Comparison of ENCODE assay signal across 34 cellular contexts in the genomic region with DNA sequence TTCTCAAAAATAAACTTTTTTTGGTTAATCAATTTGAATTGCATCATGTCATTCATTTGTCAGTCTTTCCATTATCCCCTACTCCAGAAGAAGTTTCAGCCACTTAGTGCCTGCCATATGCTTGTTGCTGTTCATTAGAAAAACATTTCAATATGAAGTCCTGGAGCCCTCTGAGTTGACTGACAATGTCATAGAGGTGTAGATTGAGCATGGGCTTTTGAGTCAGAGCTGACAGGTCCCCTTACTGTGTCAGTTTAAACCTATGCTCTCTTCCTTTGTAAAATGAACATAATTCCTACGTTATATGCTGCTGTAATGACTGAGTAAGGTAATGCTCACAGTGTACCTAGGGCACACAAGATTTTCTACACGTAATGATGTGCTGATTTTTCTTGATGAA.
DNase-seq lines count a peak whose midpoint lies in the region; ATAC-seq, FAIRE-seq and TF ChIP-seq lines count a peak whose summit lies in the region.
"Had no signal": no experiment of that assay in that cellular context is flagged by ENCODE, and none has a peak within 500 bp of the region (broad histone marks: within the 10 kb centered on the region; RNA-seq: fewer than 3 reads in every experiment).

No MANE protein-coding gene starts in this region.

- H2BK15ac ChIP-seq in H1 (ENCODE audit: low read length): no peak overlapping the region

- DNase-seq in HTR-8/SVneo (ENCODE audit: insufficient read length, low spot score): no peak
- DNase-seq in H1 (ENCODE audit: low read depth in 1 of 2, low spot score in 2 of 2): no peak
- DNase-seq in KBM-7: no peak
- no peak for DNase-seq in dedifferentiated amniotic fluid mesenchymal stem cell (ENCODE audit: extremely low spot score)
- no peak for DNase-seq in foreskin keratinocyte
- DNase-seq: 8988T; ACHN; AML-193; BE2C; C1 segment of cervical spinal cord; Caco-2; Calu3; CD4-positive, alpha-beta memory T cell; CD4-positive, alpha-beta T cell; CD4-positive, CD25-positive, alpha-beta regulatory T cell; CD8-positive, alpha-beta memory T cell; CD8-positive, alpha-beta T cell; COR-L47; DMS 273 treated with DMSO at 0.1 percent for 48 hours; DMS153; DMS53; DMS79; DMS79 treated with DMSO at 0.1 percent for 48 hours; DND-41; EL had no signal

- H3K4me3 ChIP-seq in H1 (ENCODE audit: extremely low read depth in 1 of 4, insufficient read depth in 2 of 4, low read depth in 3 of 4, low read length in 4 of 4) (no peak overlapping the region), neural cell (ENCODE audit: low read length) (no peak overlapping the region)
- H3K4me3 ChIP-seq: A549; BLaER1; BLaER1 treated with 17β-estradiol and CSF1 and Interleukin-3, amounts not matched to agents 10 nM and 100 nM had no signal

- WGBS in H1 (ENCODE audit: extremely low coverage in 1 of 2, insufficient coverage in 1 of 2, insufficient read length in 1 of 2, insufficient replicate concordance in 2 of 2, low coverage in 1 of 2, low lambda C conversion rate in 2 of 2, missing lambda C conversion rate in 1 of 2), 2 experiments: 47% methylated on average over 2 of the region's 2 CpGs; no CpG with 5 or more reads in 1 of the 2 experiments

- ATAC-seq in HG02981 (IDR thresholded peaks at IDR 0.05; ENCODE audit: unreplicated experiment) (no peak), foreskin keratinocyte (no peak)
- ATAC-seq: A549; CD8-positive, alpha-beta T cell had no signal

- H4K91ac ChIP-seq in H1 (replicated peaks; ENCODE audit: insufficient read length, low read length): no peak overlapping the region

- H2BK120ac ChIP-seq in H1 (replicated peaks; ENCODE audit: low read depth, low read length): no peak overlapping the region

- H2BK20ac ChIP-seq in H1 (ENCODE audit: low read length): no peak overlapping the region

- peak; percentile 13 for FAIRE-seq in HTR-8/SVneo (lab: Jason Lieb, UNC)
- peak; percentile 19 for FAIRE-seq in H1 (lab: Jason Lieb, UNC)
- FAIRE-seq: A204.1, A549, D721Med had no signal

- no peak overlapping the region for H3K14ac ChIP-seq in H1 (ENCODE audit: insufficient read length)

- no peak overlapping the region for H2BK5ac ChIP-seq in H1 (ENCODE audit: low read depth, low read length)

- H3F3A ChIP-seq in neural cell (ENCODE audit: insufficient read depth, low read length, poor library complexity, severe bottlenecking): no peaks in the 10 kb centered on the region

- CTCF ChIA-PET in H1 (lab: Charles Lee; ENCODE audit: partially characterized antibody): no interaction called here

- H3K9me2 ChIP-seq in neural cell (ENCODE audit: insufficient read depth, low read length): no peaks in the 10 kb centered on the region

- no peak overlapping the region for H3K4me2 ChIP-seq in H1 (ENCODE audit: insufficient read depth in 1 of 2, low read depth in 2 of 2, low read length in 2 of 2)
- H3K4me2 ChIP-seq in neural cell (ENCODE audit: low read length): no peak overlapping the region
- H3K4me2 ChIP-seq: A549; BLaER1; BLaER1 treated with 17β-estradiol and CSF1 and Interleukin-3, amounts not matched to agents 10 nM and 100 nM had no signal

- no peaks in the 10 kb centered on the region for H3K79me2 ChIP-seq in H1 (ENCODE audit: control insufficient read depth in 1 of 2, insufficient read depth in 2 of 2, low read length in 2 of 2)
- peaks cover 24% of the 10 kb centered on the region for H3K79me2 ChIP-seq in neural cell (replicated peaks; ENCODE audit: insufficient read depth, low read length)

- TF ChIP-seq CTCF in VCaP (conservative IDR thresholded peaks at IDR 0.05) (no peak), H1 (IDR thresholded peaks at IDR 0.05; ENCODE audit: control extremely low read depth in 1 of 3, insufficient read depth in 1 of 3, low read depth in 1 of 3, low read length in 3 of 3) (no peak), neural cell (IDR thresholded peaks at IDR 0.05; ENCODE audit: poor library complexity, severe bottlenecking) (no peak), foreskin keratinocyte (conservative IDR thresholded peaks at IDR 0.05) (no peak)

- H3K56ac ChIP-seq in H1 (replicated peaks; ENCODE audit: insufficient read length, low read depth, low read length): no peak overlapping the region

- H3K36me3 ChIP-seq in H1 (ENCODE audit: control insufficient read depth in 2 of 4, insufficient read depth in 4 of 4, low read length in 3 of 4) (no peaks in the 10 kb centered on the region), neural cell (ENCODE audit: insufficient read depth, low read length) (no peaks in the 10 kb centered on the region)
- H3K36me3 ChIP-seq: BE2C; BLaER1; BLaER1 treated with 17β-estradiol and CSF1 and Interleukin-3, amounts not matched to agents 10 nM and 100 nM had no signal

- H3K9ac ChIP-seq in H1 (replicated peaks in 1 of 4; ENCODE audit: extremely low read depth in 1 of 4, low read depth in 3 of 4, low read length in 3 of 4): no peak overlapping the region
- peak overlapping the region; percentile 35 for H3K9ac ChIP-seq in neural cell (ENCODE audit: low read length)
- H3K9ac ChIP-seq: BLaER1; BLaER1 treated with 17β-estradiol and CSF1 and Interleukin-3, amounts not matched to agents 10 nM and 100 nM had no signal

- H4K20me1 ChIP-seq in H1 (replicated peaks in 1 of 2; ENCODE audit: control insufficient read depth in 1 of 2, insufficient read depth in 2 of 2, low read length in 2 of 2): no peaks in the 10 kb centered on the region
- no peaks in the 10 kb centered on the region for H4K20me1 ChIP-seq in neural cell (ENCODE audit: insufficient read depth)
- H4K20me1 ChIP-seq: BLaER1; BLaER1 treated with 17β-estradiol and CSF1 and Interleukin-3, amounts not matched to agents 10 nM and 100 nM had no signal

- H3K4me1 ChIP-seq in H1 (replicated peaks in 1 of 4; ENCODE audit: control insufficient read depth in 3 of 4, insufficient read depth in 4 of 4, low read length in 3 of 4) (peaks cover 0 to 4% (median 0%) of the 10 kb centered on the region in 4 experiments; a peak in 1 of 7 replicates), foreskin keratinocyte (no peaks in the 10 kb centered on the region)
- H3K4me1 ChIP-seq: A549, BE2C, Caco-2 had no signal

- no peak for TF ChIP-seq POLR2A in H1 (IDR thresholded peaks at IDR 0.05; ENCODE audit: control extremely low read depth in 1 of 2, low read depth in 2 of 2, low read length in 2 of 2)

- H3K23ac ChIP-seq in H1 (ENCODE audit: insufficient read length): no peak overlapping the region

- no peak overlapping the region for H4K5ac ChIP-seq in H1 (ENCODE audit: insufficient read length, low read depth, low read length)

- no peak overlapping the region for H3K4ac ChIP-seq in H1 (replicated peaks; ENCODE audit: insufficient read length, low read depth, low read length)

- H3K9me3 ChIP-seq in H1 (ENCODE audit: insufficient read depth in 2 of 2, low read depth in 1 of 2, low read length in 1 of 2): no peaks in the 10 kb centered on the region
- H3K9me3 ChIP-seq in neural cell (ENCODE audit: low read length): no peaks in the 10 kb centered on the region
- H3K9me3 ChIP-seq: A549; BE2C; BLaER1; BLaER1 treated with 17β-estradiol and CSF1 and Interleukin-3, amounts not matched to agents 10 nM and 100 nM; Caco-2 had no signal

- no peaks in the 10 kb centered on the region for H3K79me1 ChIP-seq in H1 (ENCODE audit: low read depth, low read length)

- in situ Hi-C loops in KBM-7 (cut with MboI; ENCODE audit: low pct_unique_long_range_greater_than_20kb, low sequenced_read_pairs): no loop called here

- peak overlapping the region; percentile 96 for H3K27ac ChIP-seq in VCaP
- no peak overlapping the region for H3K27ac ChIP-seq in H1 (ENCODE audit: low read depth, low read length)
- H3K27ac ChIP-seq in neural cell (ENCODE audit: low read length): peak overlapping the region; percentile 83
- H3K27ac ChIP-seq in foreskin keratinocyte: no peak overlapping the region
- H3K27ac ChIP-seq: 22Rv1; A549; BLaER1; BLaER1 treated with 17β-estradiol and CSF1 and Interleukin-3, amounts not matched to agents 10 nM and 100 nM had no signal

- no peak overlapping the region for H2AK5ac ChIP-seq in H1 (ENCODE audit: low read depth, low read length)

- no peaks in the 10 kb centered on the region for H3K23me2 ChIP-seq in H1 (ENCODE audit: low read depth, low read length)

- H3K27me3 ChIP-seq in H1 (replicated peaks in 1 of 4; ENCODE audit: control insufficient read depth in 3 of 4, extremely low read depth in 1 of 4, insufficient read depth in 3 of 4, low read length in 3 of 4) (no peaks in the 10 kb centered on the region), neural cell (ENCODE audit: insufficient read depth, low read depth, low read length) (no peaks in the 10 kb centered on the region), foreskin keratinocyte (no peaks in the 10 kb centered on the region)
- H3K27me3 ChIP-seq: BE2C; BLaER1; BLaER1 treated with 17β-estradiol and CSF1 and Interleukin-3, amounts not matched to agents 10 nM and 100 nM had no signal

- TF ChIP-seq EP300 in H1 (IDR thresholded peaks at IDR 0.05; ENCODE audit: borderline replicate concordance in 1 of 2, low read depth in 2 of 2, low read length in 2 of 2): no peak
- TF ChIP-seq EP300 in neural cell (conservative IDR thresholded peaks at IDR 0.05; ENCODE audit: poor library complexity, severe bottlenecking): peak; percentile 98

- no peak overlapping the region for H3K18ac ChIP-seq in H1 (ENCODE audit: extremely low read depth, low read length)

- no peak overlapping the region for H2AFZ ChIP-seq in H1 (ENCODE audit: low read length)
- H2AFZ ChIP-seq in neural cell (ENCODE audit: low read depth, low read length): no peak overlapping the region

- no peak overlapping the region for H2BK12ac ChIP-seq in H1 (ENCODE audit: low read depth, low read length)

- H4K8ac ChIP-seq in H1 (ENCODE audit: extremely low read depth, insufficient read depth, low read length): no peak overlapping the region

- POLR2A ChIA-PET in H1 (lab: Charles Lee; ENCODE audit: partially characterized antibody): no interaction called here

- no peak for TF ChIP-seq RAD21 in H1 (IDR thresholded peaks at IDR 0.05 in 1 of 2, conservative IDR thresholded peaks at IDR 0.05 in 1 of 2; ENCODE audit: low read depth in 2 of 2, low read length in 2 of 2)
- TF ChIP-seq RAD21 in neural cell (conservative IDR thresholded peaks at IDR 0.05): no peak

TF ChIP-seq in H1, 55 proteins besides CTCF, POLR2A, EP300 and RAD21 (continues in another document):
- no peak for TF ChIP-seq JUND (IDR thresholded peaks at IDR 0.05; ENCODE audit: low read length)
- no peak for TF ChIP-seq SP1 (IDR thresholded peaks at IDR 0.05; ENCODE audit: low read depth, low read length)
- no peak for TF ChIP-seq RFX5 (IDR thresholded peaks at IDR 0.05; ENCODE audit: borderline replicate concordance, low read depth, low read length)
- no peak for TF ChIP-seq HDAC6 (IDR thresholded peaks at IDR 0.05; ENCODE audit: low read depth, low read length)
- no peak for TF ChIP-seq TAF1 (IDR thresholded peaks at IDR 0.05; ENCODE audit: low read depth, low read length)

TF ChIP-seq in neural cell, 6 proteins besides CTCF, POLR2A, EP300 and RAD21 (continues in another document):
- TF ChIP-seq SMC3 (conservative IDR thresholded peaks at IDR 0.05; ENCODE audit: poor library complexity) (no peak), TAF1 (IDR thresholded peaks at IDR 0.05; ENCODE audit: low read depth) (no peak), MXI1 (conservative IDR thresholded peaks at IDR 0.05; ENCODE audit: poor library complexity, severe bottlenecking) (no peak), EZH2 (IDR thresholded peaks at IDR 0.05; ENCODE audit: borderline replicate concordance, insufficient read depth, low read length, poor library complexity, severe bottlenecking) (no peak), POLR2AphosphoS5 (IDR thresholded peaks at IDR 0.05) (peak; percentile 42)

Comparison
In these comparisons a context has a peak if more than half of its experiments do, and no peak if none do; other contexts are left out.
1. H3K27ac ChIP-seq: peak in VCaP (single experiment) and neural cell (single experiment); none in H1 (single experiment) and foreskin keratinocyte (single experiment).